18 cellular contexts compared by ENCODE assay signal in genomic region chr16:65281636-65282035, GRCh38.
A peak's percentile ranks its signal among the peaks of the same experiment; 100 is the strongest.
DNase-seq lines count a peak whose midpoint lies in the region; ATAC-seq and TF ChIP-seq lines count a peak whose summit lies in the region.
"Had no signal": no experiment of that assay in that cellular context is flagged by ENCODE, and none has a peak within 500 bp of the region (broad histone marks: within the 10 kb centered on the region; RNA-seq: fewer than 3 reads in every experiment).

No MANE protein-coding gene starts in this region.

- H3K4me1 Mint-ChIP-seq in nephron, result peaks cover 52% of the 10 kb centered on the region

- H3K27me3 ChIP-seq in HUES64 (ENCODE audit: insufficient read depth, low read length), result no peaks in the 10 kb centered on the region
- no peaks in the 10 kb centered on the region for H3K27me3 ChIP-seq in iPS-15b (ENCODE audit: control insufficient read depth, insufficient read depth, low read length)

- peak overlapping the region; percentile 30 to 79 (median 49) for H3K27ac Mint-ChIP-seq in nephron

- no peak for TF ChIP-seq CTCF in nephron (IDR thresholded peaks at IDR 0.05; ENCODE audit: unreplicated experiment in 3 of 3)

- intact Hi-C loops in left ventricle myocardium superior (cut with micrococcal nuclease), result no loop called here

- H3K36me3 ChIP-seq in HUES64 (ENCODE audit: insufficient read depth, low read length) (no peaks in the 10 kb centered on the region), iPS-15b (ENCODE audit: control insufficient read depth, insufficient read depth, low read length) (no peaks in the 10 kb centered on the region)

- peaks cover 4% of the 10 kb centered on the region for H3K27me3 Mint-ChIP-seq in nephron (ENCODE audit: low read depth)

- no peaks in the 10 kb centered on the region for H3K9me3 Mint-ChIP-seq in nephron

- H3K4me3 ChIP-seq in HUES64 (ENCODE audit: low read length), result no peak overlapping the region
- peak overlapping the region; percentile 1 for H3K4me3 ChIP-seq in iPS-15b (ENCODE audit: low read depth, low read length)

- no peak for DNase-seq in NCI-H1930 (lab: John Stamatoyannopoulos, UW)
- no peak for DNase-seq in activated CD4-positive, alpha-beta T cell treated with anti-CD3 and anti-CD28 coated beads for 4 hours
- no peak for DNase-seq in left ventricle myocardium superior
- DNase-seq: ACHN, AML-193, NCI-H1105 treated with DMSO at 0.1 percent for 48 hours, NCI-H1694, NCI-H2227 treated with DMSO at 0.1 percent for 48 hours, NCI-H510A treated with DMSO at 0.1 percent for 48 hours, NCI-H774, OCI-M1, Right ventricle myocardium superior had no signal

- ATAC-seq in GM21576 (IDR thresholded peaks at IDR 0.05; ENCODE audit: unreplicated experiment) (no peak), left ventricle myocardium superior (no peak)
- ATAC-seq: HCT116 had no signal

- H3K9ac ChIP-seq in HUES64 (ENCODE audit: low read depth, low read length), result no peak overlapping the region
- no peak overlapping the region for H3K9ac ChIP-seq in iPS-15b (ENCODE audit: low read depth, low read length)

- no peak overlapping the region for H3K4me3 Mint-ChIP-seq in nephron

- peak overlapping the region; percentile 42; the same call in 1 of the 2 replicates for H3K27ac ChIP-seq in HUES64 (ENCODE audit: low read depth, low read length)
- H3K27ac ChIP-seq: C4-2B had no signal

- 29% methylated on average over 4 of the region's 4 CpGs for WGBS in HUES64

- H3K9me3 ChIP-seq in HUES64 (ENCODE audit: insufficient read depth, low read depth, low read length), result no peaks in the 10 kb centered on the region
- no peaks in the 10 kb centered on the region for H3K9me3 ChIP-seq in iPS-15b (ENCODE audit: control insufficient read depth, insufficient read depth, low read length)

- H3K4me1 ChIP-seq in HUES64 (ENCODE audit: insufficient read depth, low read length) (peaks cover 65% of the 10 kb centered on the region), iPS-15b (ENCODE audit: control insufficient read depth, insufficient read depth, low read length) (peaks cover 52% of the 10 kb centered on the region)

- H3K36me3 Mint-ChIP-seq in nephron (ENCODE audit: low read depth), result no peaks in the 10 kb centered on the region
